ENCODE assay signal across 9 cellular contexts in genomic region chr15:68816158-68816557, GRCh38. TPM values are rescaled to one million over a fixed set of nuclear protein-coding genes. Genes with fewer than 3 reads are reported as not detected.
DNase-seq lines count a peak whose midpoint lies in the region; ATAC-seq and TF ChIP-seq lines count a peak whose summit lies in the region.
"Had no signal": no experiment of that assay in that cellular context is flagged by ENCODE, and none has a peak within 500 bp of the region (broad histone marks: within the 10 kb centered on the region; RNA-seq: fewer than 3 reads in every experiment).

No MANE protein-coding gene starts in this region.

- H3K27me3 Mint-ChIP-seq in activated naive CD4-positive, alpha-beta T cell treated with anti-CD3 and anti-CD28 coated beads for 36 hours (ENCODE audit: low read depth): no peaks in the 10 kb centered on the region
- H3K27me3 Mint-ChIP-seq in activated T-helper 2 cell treated with anti-CD3 and anti-CD28 coated beads, Interferon-gamma antibody, Interleukin-2, Interleukin-4, amounts not matched to agents 10 μg/mL and 5 μg/mL and 100 μg/mL, durations not matched to agents 14 hours and 24 hours and 36 hours (ENCODE audit: low read depth): no peaks in the 10 kb centered on the region

- H3K9me3 Mint-ChIP-seq in activated naive CD4-positive, alpha-beta T cell treated with anti-CD3 and anti-CD28 coated beads for 36 hours: no peaks in the 10 kb centered on the region
- no peaks in the 10 kb centered on the region for H3K9me3 Mint-ChIP-seq in activated T-helper 2 cell treated with anti-CD3 and anti-CD28 coated beads, Interferon-gamma antibody, Interleukin-2, Interleukin-4, amounts not matched to agents 10 μg/mL and 5 μg/mL and 100 μg/mL, durations not matched to agents 14 hours and 24 hours and 36 hours

- H3K27ac Mint-ChIP-seq in activated naive CD4-positive, alpha-beta T cell treated with anti-CD3 and anti-CD28 coated beads for 36 hours: peak overlapping the region; percentile 98
- peak overlapping the region; percentile 42 for H3K27ac Mint-ChIP-seq in activated T-helper 2 cell treated with anti-CD3 and anti-CD28 coated beads, Interferon-gamma antibody, Interleukin-2, Interleukin-4, amounts not matched to agents 10 μg/mL and 5 μg/mL and 100 μg/mL, durations not matched to agents 14 hours and 24 hours and 36 hours

- H3K36me3 ChIP-seq in tibial nerve: no peaks in the 10 kb centered on the region

- no peaks in the 10 kb centered on the region for H3K9me3 ChIP-seq in tibial nerve
- H3K9me3 ChIP-seq: SJCRH30 had no signal

- peak overlapping the region; percentile 93 to 99 (median 98) for H3K27ac ChIP-seq in tibial nerve

- H3K4me3 Mint-ChIP-seq in activated naive CD4-positive, alpha-beta T cell treated with anti-CD3 and anti-CD28 coated beads for 36 hours: peak overlapping the region; percentile 97
- peak overlapping the region; percentile 93 for H3K4me3 Mint-ChIP-seq in activated T-helper 2 cell treated with anti-CD3 and anti-CD28 coated beads, Interferon-gamma antibody, Interleukin-2, Interleukin-4, amounts not matched to agents 10 μg/mL and 5 μg/mL and 100 μg/mL, durations not matched to agents 14 hours and 24 hours and 36 hours (ENCODE audit: low read depth)

- intact Hi-C loops in activated naive CD4-positive, alpha-beta T cell treated with anti-CD3 and anti-CD28 coated beads for 36 hours (cut with micrococcal nuclease): loop anchor here (5.0 kb wide), 3 partner anchors 636 to 1281 kb away; partner anchors contain the start of genes PIAS1, RPLP1 and TLE3
- intact Hi-C loops in activated T-helper 2 cell treated with anti-CD3 and anti-CD28 coated beads, Interferon-gamma antibody, Interleukin-2, Interleukin-4, amounts not matched to agents 10 μg/mL and 5 μg/mL and 100 μg/mL, durations not matched to agents 14 hours and 24 hours and 36 hours (cut with micrococcal nuclease): loop anchor here (1.0 kb wide), 1 partner anchor 19 kb away; no protein-coding TSS in a partner anchor

- H3K4me1 Mint-ChIP-seq in activated naive CD4-positive, alpha-beta T cell treated with anti-CD3 and anti-CD28 coated beads for 36 hours (ENCODE audit: low read depth): peaks cover 53% of the 10 kb centered on the region
- peaks cover 43% of the 10 kb centered on the region for H3K4me1 Mint-ChIP-seq in activated T-helper 2 cell treated with anti-CD3 and anti-CD28 coated beads, Interferon-gamma antibody, Interleukin-2, Interleukin-4, amounts not matched to agents 10 μg/mL and 5 μg/mL and 100 μg/mL, durations not matched to agents 14 hours and 24 hours and 36 hours (ENCODE audit: low read depth)

- peaks cover 26% of the 10 kb centered on the region for H3K36me3 Mint-ChIP-seq in activated naive CD4-positive, alpha-beta T cell treated with anti-CD3 and anti-CD28 coated beads for 36 hours (ENCODE audit: low read depth)
- H3K36me3 Mint-ChIP-seq in activated T-helper 2 cell treated with anti-CD3 and anti-CD28 coated beads, Interferon-gamma antibody, Interleukin-2, Interleukin-4, amounts not matched to agents 10 μg/mL and 5 μg/mL and 100 μg/mL, durations not matched to agents 14 hours and 24 hours and 36 hours (ENCODE audit: low read depth): peaks cover 44% of the 10 kb centered on the region

- CTCF ChIA-PET in activated naive CD4-positive, alpha-beta T cell treated with anti-CD3 and anti-CD28 coated beads for 36 hours (lab: Charles Lee): interaction anchor here (0.6 to 2.5 kb wide), 7 partner anchors 8 to 262 kb away, joined by 3 to 9 read pairs (median 3); no protein-coding TSS in a partner anchor

- no peak for DNase-seq in activated naive CD4-positive, alpha-beta T cell treated with anti-CD3 and anti-CD28 coated beads for 36 hours
- no peak for DNase-seq in activated naive CD4-positive, alpha-beta T cell (lab: John Stamatoyannopoulos, UW)
- no peak for DNase-seq in activated T-helper 2 cell treated with anti-CD3 and anti-CD28 coated beads, Interferon-gamma antibody, Interleukin-2, Interleukin-4, amounts not matched to agents 10 μg/mL and 5 μg/mL and 100 μg/mL, durations not matched to agents 14 hours and 24 hours and 36 hours (ENCODE audit: low spot score)
- DNase-seq in medulla oblongata (ENCODE audit: extremely low spot score): peak; percentile 16
- no peak for DNase-seq in tibial nerve (ENCODE audit: low spot score in 2 of 2)
- DNase-seq: SJCRH30 had no signal

- H3K27me3 ChIP-seq in tibial nerve: no peaks in the 10 kb centered on the region
- H3K27me3 ChIP-seq: SJCRH30 had no signal

- peak overlapping the region in 1 of 4 donors; percentile 69 for H3K4me3 ChIP-seq in tibial nerve

- no peak for TF ChIP-seq CTCF in tibial nerve (IDR thresholded peaks at IDR 0.05)

- TF ChIP-seq POLR2A in tibial nerve (IDR thresholded peaks at IDR 0.05): no peak

- WGBS in tibial nerve, 2 donors: 68 to 71% methylated on average over 4 of the region's 4 CpGs

- TF ChIP-seq EP300 in tibial nerve (IDR thresholded peaks at IDR 0.05): no peak

- ATAC-seq in GM18909 (IDR thresholded peaks at IDR 0.05; ENCODE audit: poor library complexity, unreplicated experiment): no peak
- ATAC-seq in GM21447 (IDR thresholded peaks at IDR 0.05; ENCODE audit: unreplicated experiment): no peak
- no peak for ATAC-seq in GM21723 (IDR thresholded peaks at IDR 0.05; ENCODE audit: unreplicated experiment)

- H3K4me1 ChIP-seq in tibial nerve: peaks cover 0 to 49% (median 41%) of the 10 kb centered on the region in 4 donors

RNA-seq across cellular contexts. Expression of gene ANP32A, which starts 4.5 kb away (rescaled TPM):
- total RNA-seq in activated naive CD4-positive, alpha-beta T cell treated with anti-CD3 and anti-CD28 coated beads for 36 hours: 100 to 1,000 TPM; 216 to 245 TPM
- total RNA-seq in activated T-helper 2 cell treated with anti-CD3 and anti-CD28 coated beads, Interferon-gamma antibody, Interleukin-2, Interleukin-4, amounts not matched to agents 10 μg/mL and 5 μg/mL and 100 μg/mL, durations not matched to agents 14 hours and 24 hours and 36 hours: 259 and 265 TPM in 2 replicates
- 10 to 100 TPM; 33.1 to 65.1 (median 41.1) TPM for total RNA-seq in tibial nerve
